In the genomic region with DNA sequence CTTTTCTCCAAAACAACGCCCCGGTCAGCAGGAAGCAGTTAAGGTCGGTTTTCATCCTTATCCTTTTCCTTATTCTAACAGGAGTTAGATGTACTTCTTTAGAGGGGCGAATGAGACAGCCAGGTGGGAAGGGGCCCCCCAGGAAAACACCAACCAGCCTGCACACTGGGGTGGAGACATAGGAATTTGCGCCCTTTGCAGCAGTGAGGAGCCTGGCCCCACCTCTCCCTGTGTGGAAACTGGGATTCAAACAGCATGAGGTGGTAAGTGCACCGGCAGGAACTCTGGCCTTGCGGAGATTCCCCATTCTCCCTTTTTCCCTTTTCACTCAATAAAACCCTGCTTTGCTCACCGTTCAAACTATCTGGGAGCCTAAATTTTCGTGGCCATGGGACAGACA, we compare ENCODE assay signal across 2 cellular contexts.
TF ChIP-seq lines count a peak whose summit lies in the region.

No MANE protein-coding gene starts in this region.

TF ChIP-seq in GM23338, 12 proteins besides CTCF, POLR2A, EP300 and RAD21 (continued from another document):
- TF ChIP-seq EZH2phosphoT487 (IDR thresholded peaks at IDR 0.05; ENCODE audit: unreplicated experiment) (no peak), EZH2 (IDR thresholded peaks at IDR 0.05; ENCODE audit: low read depth, unreplicated experiment) (no peak), STAT1 (IDR thresholded peaks at IDR 0.05; ENCODE audit: unreplicated experiment) (no peak), CREB1 (CRISPR knock-in tag; IDR thresholded peaks at IDR 0.05; ENCODE audit: low read depth) (no peak), POLR2AphosphoS5 (IDR thresholded peaks at IDR 0.05; ENCODE audit: low read depth) (no peak), ZNF331 (CRISPR knock-in tag; IDR thresholded peaks at IDR 0.05; ENCODE audit: low read depth) (no peak)
TF ChIP-seq in GM23338: peak in this region for 0.

TF ChIP-seq in H1, 55 proteins besides CTCF, POLR2A, EP300 and RAD21:
- TF ChIP-seq BCL11A (IDR thresholded peaks at IDR 0.05; ENCODE audit: low read depth in 2 of 2, low read length in 2 of 2) (no peak), RBBP5 (IDR thresholded peaks at IDR 0.05; ENCODE audit: borderline replicate concordance, low read depth, low read length) (no peak), SUZ12 (IDR thresholded peaks at IDR 0.05; ENCODE audit: low read length) (no peak), ASH2L (IDR thresholded peaks at IDR 0.05; ENCODE audit: low read length) (no peak), PHF8 (conservative IDR thresholded peaks at IDR 0.05; ENCODE audit: low read depth, low read length) (no peak), USF2 (IDR thresholded peaks at IDR 0.05; ENCODE audit: low read length) (no peak), KDM4A (IDR thresholded peaks at IDR 0.05; ENCODE audit: low read depth, low read length, severe bottlenecking) (no peak), SP1 (IDR thresholded peaks at IDR 0.05; ENCODE audit: low read depth, low read length) (no peak), CHD1 (IDR thresholded peaks at IDR 0.05; ENCODE audit: low read depth, low read length) (no peak), SIN3A (conservative IDR thresholded peaks at IDR 0.05 in 1 of 2, IDR thresholded peaks at IDR 0.05 in 1 of 2; ENCODE audit: low read depth in 1 of 2, low read length in 2 of 2) (no peak), ZNF274 (IDR thresholded peaks at IDR 0.05; ENCODE audit: borderline replicate concordance, extremely low read depth, low read length) (no peak), CEBPB (IDR thresholded peaks at IDR 0.05; ENCODE audit: low read depth, low read length) (no peak), GTF2F1 (IDR thresholded peaks at IDR 0.05; ENCODE audit: borderline replicate concordance, low read depth, low read length) (no peak), KDM1A (IDR thresholded peaks at IDR 0.05; ENCODE audit: borderline replicate concordance, low read length) (no peak), SIRT6 (IDR thresholded peaks at IDR 0.05; ENCODE audit: low read length) (no peak), EGR1 (IDR thresholded peaks at IDR 0.05; ENCODE audit: borderline replicate concordance, low read depth, low read length) (no peak), MAFK (IDR thresholded peaks at IDR 0.05; ENCODE audit: low read depth, low read length) (no peak), SRF (IDR thresholded peaks at IDR 0.05; ENCODE audit: low read depth, low read length) (no peak)
- TF ChIP-seq, protein P1, sequence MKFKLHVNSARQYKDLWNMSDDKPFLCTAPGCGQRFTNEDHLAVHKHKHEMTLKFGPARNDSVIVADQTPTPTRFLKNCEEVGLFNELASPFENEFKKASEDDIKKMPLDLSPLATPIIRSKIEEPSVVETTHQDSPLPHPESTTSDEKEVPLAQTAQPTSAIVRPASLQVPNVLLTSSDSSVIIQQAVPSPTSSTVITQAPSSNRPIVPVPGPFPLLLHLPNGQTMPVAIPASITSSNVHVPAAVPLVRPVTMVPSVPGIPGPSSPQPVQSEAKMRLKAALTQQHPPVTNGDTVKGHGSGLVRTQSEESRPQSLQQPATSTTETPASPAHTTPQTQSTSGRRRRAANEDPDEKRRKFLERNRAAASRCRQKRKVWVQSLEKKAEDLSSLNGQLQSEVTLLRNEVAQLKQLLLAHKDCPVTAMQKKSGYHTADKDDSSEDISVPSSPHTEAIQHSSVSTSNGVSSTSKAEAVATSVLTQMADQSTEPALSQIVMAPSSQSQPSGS (IDR thresholded peaks at IDR 0.05; ENCODE audit: low read length) = no peak
